ENCODE assay signal across 9 cellular contexts in the genomic region with DNA sequence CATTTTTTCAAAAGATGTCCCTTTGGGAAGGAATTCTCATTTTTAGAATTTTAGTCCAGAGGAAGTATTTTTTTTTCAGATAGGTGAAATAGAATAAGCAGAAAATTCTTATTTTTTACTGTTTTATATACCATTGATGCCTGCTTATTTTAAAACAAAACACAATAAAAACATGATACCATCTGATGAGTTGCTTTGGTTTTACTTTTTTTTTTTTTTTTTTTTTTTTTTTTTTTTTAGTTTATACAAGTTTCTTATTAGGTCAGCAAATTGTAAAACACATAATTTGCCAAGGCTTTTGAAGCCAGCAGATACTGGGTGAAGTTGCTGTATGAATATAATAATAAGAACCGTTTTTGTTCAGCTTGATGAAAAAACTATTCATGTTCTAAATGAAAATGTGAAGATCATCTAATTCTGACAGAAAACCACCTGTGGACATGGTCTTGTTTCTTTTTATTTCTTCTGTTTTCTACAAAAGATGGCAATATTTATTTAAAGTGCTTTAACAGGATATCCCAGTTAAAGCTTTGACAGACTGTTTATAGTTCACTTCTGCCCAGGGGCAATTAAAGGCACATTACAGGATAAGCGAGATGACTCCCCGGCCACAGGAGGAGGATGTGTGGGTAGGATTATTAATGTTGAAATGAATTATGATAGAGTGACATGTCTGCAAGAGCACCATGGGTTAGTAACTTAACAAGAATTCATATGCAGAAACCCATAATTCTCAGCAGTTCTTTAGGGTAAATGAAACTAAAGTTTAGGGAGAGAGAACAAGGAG. TPM values are rescaled to one million over a fixed set of nuclear protein-coding genes. Genes with fewer than 3 reads are reported as not detected.
A peak's percentile ranks its signal among the peaks of the same experiment; 100 is the strongest.
DNase-seq lines count a peak whose midpoint lies in the region; ATAC-seq, FAIRE-seq and TF ChIP-seq lines count a peak whose summit lies in the region.
"Had no signal": no experiment of that assay in that cellular context is flagged by ENCODE, and none has a peak within 500 bp of the region (broad histone marks: within the 10 kb centered on the region; RNA-seq: fewer than 3 reads in every experiment).

No MANE protein-coding gene starts in this region.

- H3K9ac ChIP-seq in keratinocyte (ENCODE audit: control insufficient read depth, extremely low read depth, insufficient read depth, low read length) = no peak overlapping the region

- dilution Hi-C loops in keratinocyte (cut with MboI; ENCODE audit: extremely low pct_ligation_motif_present, low sequenced_read_pairs) = no loop called here

- H3K27ac ChIP-seq in CD4-positive, alpha-beta memory T cell (ENCODE audit: low read depth, low read length) = no peak overlapping the region
- peak overlapping the region; percentile 7 for H3K27ac ChIP-seq in keratinocyte (ENCODE audit: control insufficient read depth, insufficient read depth, low read length)

- peaks cover 19 to 35% (median 28%) of the 10 kb centered on the region in 4 donors for H3K4me1 Mint-ChIP-seq in CD4-positive, alpha-beta memory T cell
- peaks cover 44% of the 10 kb centered on the region for H3K4me1 Mint-ChIP-seq in activated naive CD4-positive, alpha-beta T cell treated with anti-CD3 and anti-CD28 coated beads, Interleukin-2, amount 50 U/mL, for 24 hours
- H3K4me1 Mint-ChIP-seq in CD14-positive monocyte = peaks cover 33% of the 10 kb centered on the region

- no peak for TF ChIP-seq CTCF in keratinocyte (optimal IDR thresholded peaks at IDR 0.05 in 1 of 3, IDR thresholded peaks at IDR 0.05 in 1 of 3, conservative IDR thresholded peaks at IDR 0.05 in 1 of 3; ENCODE audit: extremely low read depth in 1 of 3, insufficient read depth in 2 of 3, low read length in 3 of 3)
- TF ChIP-seq CTCF in CD14-positive monocyte (IDR thresholded peaks at IDR 0.05) = no peak

- no peaks in the 10 kb centered on the region for H3K9me3 ChIP-seq in CD4-positive, alpha-beta memory T cell (ENCODE audit: control insufficient read depth in 1 of 2, low read length in 2 of 2)
- H3K9me3 ChIP-seq in keratinocyte (ENCODE audit: control insufficient read depth, low read depth, low read length) = no peaks in the 10 kb centered on the region

- peak overlapping the region; percentile 59 for H3K4me2 ChIP-seq in keratinocyte (ENCODE audit: control insufficient read depth, extremely low read depth, insufficient read depth, low read depth, low read length)

- CTCF ChIA-PET in CD4-positive, alpha-beta memory T cell (lab: Charles Lee; ENCODE audit: partially characterized antibody) = interaction anchor here (1.0 kb wide), 1 partner anchor 208 kb away, joined by 3 read pairs; no protein-coding TSS in a partner anchor

- H3K9me1 ChIP-seq in keratinocyte (ENCODE audit: control insufficient read depth, extremely low read depth, insufficient read depth, low read length) = no peaks in the 10 kb centered on the region

- FAIRE-seq in HTR-8/SVneo (lab: Jason Lieb, UNC) (peak; percentile 48), keratinocyte (lab: Jason Lieb, UNC) (no peak)

- H3K27me3 ChIP-seq in CD4-positive, alpha-beta memory T cell (ENCODE audit: insufficient read depth, low read length) = no peaks in the 10 kb centered on the region
- no peaks in the 10 kb centered on the region for H3K27me3 ChIP-seq in keratinocyte (ENCODE audit: control insufficient read depth, extremely low read depth, insufficient read depth, low read length)

- peaks cover 37% of the 10 kb centered on the region for H3K4me1 ChIP-seq in CD4-positive, alpha-beta memory T cell (ENCODE audit: insufficient read depth, low read length)
- peaks cover 14% of the 10 kb centered on the region for H3K4me1 ChIP-seq in keratinocyte (ENCODE audit: control insufficient read depth, extremely low read depth, insufficient read depth, low read length)

- H3K27me3 Mint-ChIP-seq in CD4-positive, alpha-beta memory T cell = no peaks in the 10 kb centered on the region
- no peaks in the 10 kb centered on the region for H3K27me3 Mint-ChIP-seq in activated naive CD4-positive, alpha-beta T cell treated with anti-CD3 and anti-CD28 coated beads, Interleukin-2, amount 50 U/mL, for 24 hours
- H3K27me3 Mint-ChIP-seq in CD14-positive monocyte (ENCODE audit: low read depth in 3 of 3) = peaks cover 0 to 2% (median 1%) of the 10 kb centered on the region in 3 donors

- no peaks in the 10 kb centered on the region for H3K36me3 ChIP-seq in CD4-positive, alpha-beta memory T cell (ENCODE audit: insufficient read depth, low read length)
- H3K36me3 ChIP-seq in keratinocyte (ENCODE audit: control insufficient read depth in 2 of 2, extremely low read depth in 1 of 2, insufficient read depth in 2 of 2, low read length in 2 of 2) = no peaks in the 10 kb centered on the region

- no peak overlapping the region for H3K4me3 ChIP-seq in CD4-positive, alpha-beta memory T cell (ENCODE audit: low read length in 2 of 2)
- peak overlapping the region in 1 of 3 experiments; percentile 19 for H3K4me3 ChIP-seq in keratinocyte (ENCODE audit: control insufficient read depth in 2 of 3, extremely low read depth in 1 of 3, insufficient read depth in 2 of 3, low read depth in 1 of 3, low read length in 3 of 3)

- H3K4me3 Mint-ChIP-seq in CD4-positive, alpha-beta memory T cell = peak overlapping the region in 7 of 8 donors; percentile 1 to 60 (median 53)
- H3K4me3 Mint-ChIP-seq in activated naive CD4-positive, alpha-beta T cell treated with anti-CD3 and anti-CD28 coated beads, Interleukin-2, amount 50 U/mL, for 24 hours = peak overlapping the region; percentile 58
- H3K4me3 Mint-ChIP-seq in CD14-positive monocyte = peak overlapping the region in 1 of 2 donors; percentile 2

- intact Hi-C loops in CD4-positive, alpha-beta memory T cell (cut with micrococcal nuclease) = loop anchor here (10.0 kb wide), 1 partner anchor 213 kb away; no protein-coding TSS in a partner anchor
- intact Hi-C loops in CD14-positive monocyte (cut with micrococcal nuclease) = no loop called here

- no peak for DNase-seq in CD4-positive, alpha-beta memory T cell
- peak; percentile 87 for DNase-seq in HTR-8/SVneo (ENCODE audit: insufficient read length, low spot score)
- DNase-seq in keratinocyte (ENCODE audit: low read depth, low spot score) = peak; percentile 28
- DNase-seq in HUDEP-2 (lab: John Stamatoyannopoulos, UW; ENCODE audit: unreplicated experiment in 76 of 76) = no peak
- no peak for DNase-seq in amniotic stem cell (lab: John Stamatoyannopoulos, UW)
- no peak for DNase-seq in CD14-positive monocyte (ENCODE audit: low spot score)
- DNase-seq: NCI-H2171 had no signal

- H4K20me1 ChIP-seq in keratinocyte (ENCODE audit: control insufficient read depth, extremely low read depth, insufficient read depth, low read length) = no peaks in the 10 kb centered on the region

- H3K36me3 Mint-ChIP-seq in CD4-positive, alpha-beta memory T cell = no peaks in the 10 kb centered on the region
- peaks cover 15% of the 10 kb centered on the region for H3K36me3 Mint-ChIP-seq in activated naive CD4-positive, alpha-beta T cell treated with anti-CD3 and anti-CD28 coated beads, Interleukin-2, amount 50 U/mL, for 24 hours
- H3K36me3 Mint-ChIP-seq in CD14-positive monocyte = peaks cover 25 to 44% of the 10 kb centered on the region in 2 donors

- H3K79me2 ChIP-seq in keratinocyte (ENCODE audit: control insufficient read depth, insufficient read depth, low read length) = no peaks in the 10 kb centered on the region

- H2AFZ ChIP-seq in keratinocyte (ENCODE audit: control insufficient read depth, low read length) = no peak overlapping the region

- ATAC-seq in GM21717 (IDR thresholded peaks at IDR 0.05; ENCODE audit: unreplicated experiment) = no peak

- POLR2A ChIA-PET in CD4-positive, alpha-beta memory T cell (lab: Charles Lee; ENCODE audit: partially characterized antibody) = interaction anchor here (1.0 to 1.1 kb wide), 2 partner anchors 15 to 31 kb away, joined by 3 read pairs; a partner anchor contains a TSS

- H3K9me3 Mint-ChIP-seq in CD4-positive, alpha-beta memory T cell = no peaks in the 10 kb centered on the region
- no peaks in the 10 kb centered on the region for H3K9me3 Mint-ChIP-seq in activated naive CD4-positive, alpha-beta T cell treated with anti-CD3 and anti-CD28 coated beads, Interleukin-2, amount 50 U/mL, for 24 hours
- no peaks in the 10 kb centered on the region for H3K9me3 Mint-ChIP-seq in CD14-positive monocyte

- peak overlapping the region in 2 of 7 donors; percentile 0 to 44 for H3K27ac Mint-ChIP-seq in CD4-positive, alpha-beta memory T cell
- peak overlapping the region; percentile 17 for H3K27ac Mint-ChIP-seq in activated naive CD4-positive, alpha-beta T cell treated with anti-CD3 and anti-CD28 coated beads, Interleukin-2, amount 50 U/mL, for 24 hours
- H3K27ac Mint-ChIP-seq in CD14-positive monocyte = peak overlapping the region in 3 of 7 donors; percentile 10 to 52 (median 30)

RNA-seq across cellular contexts. Expression of a gene that starts 31.1 kb away (rescaled TPM):
- total RNA-seq in CD4-positive, alpha-beta memory T cell = 1 to 10 TPM; 3.9 to 4.7 TPM
- under 1 TPM; 0.31 to 0.35 TPM for polyA plus RNA-seq in CD4-positive, alpha-beta memory T cell
- polyA plus RNA-seq in keratinocyte (0.04 to 0.06 TPM in 2 of 3 replicates, not detected in the other), CD14-positive monocyte (1 to 10 TPM; 1.7 to 2.2 TPM)
- not detected for polyA plus RNA-seq in keratinocyte (2011; ENCODE audit: low read depth)
- polyA plus RNA-seq in keratinocyte (2011; cell fraction: cytosol; rRNA removed) = not detected in 2 replicates
- polyA plus RNA-seq in keratinocyte (2011; cell fraction: nucleus; rRNA removed) = not detected in 2 replicates
- polyA plus RNA-seq in keratinocyte (2012; ENCODE audit: low replicate concordance) = 0.07 and 0.11 TPM in 2 replicates
- 0.29 TPM in 1 of 3 replicates, not detected in the others for polyA minus RNA-seq in keratinocyte
- not detected for polyA minus RNA-seq in keratinocyte (2011; cell fraction: cytosol; rRNA and poly(A)+ RNA removed)
- not detected in 2 replicates for polyA minus RNA-seq in keratinocyte (2011; cell fraction: nucleus; rRNA and poly(A)+ RNA removed)

Comparison
In these comparisons a context has a peak if more than half of its experiments do, and no peak if none do; other contexts are left out.
1. DNase-seq: peak in HTR-8/SVneo (single experiment) and keratinocyte (single experiment); none in CD4-positive, alpha-beta memory T cell (0 of 5), HUDEP-2 (0 of 76), amniotic stem cell (single experiment) and CD14-positive monocyte (single experiment).